ENCODE assay signal across 12 cellular contexts in the genomic region with DNA sequence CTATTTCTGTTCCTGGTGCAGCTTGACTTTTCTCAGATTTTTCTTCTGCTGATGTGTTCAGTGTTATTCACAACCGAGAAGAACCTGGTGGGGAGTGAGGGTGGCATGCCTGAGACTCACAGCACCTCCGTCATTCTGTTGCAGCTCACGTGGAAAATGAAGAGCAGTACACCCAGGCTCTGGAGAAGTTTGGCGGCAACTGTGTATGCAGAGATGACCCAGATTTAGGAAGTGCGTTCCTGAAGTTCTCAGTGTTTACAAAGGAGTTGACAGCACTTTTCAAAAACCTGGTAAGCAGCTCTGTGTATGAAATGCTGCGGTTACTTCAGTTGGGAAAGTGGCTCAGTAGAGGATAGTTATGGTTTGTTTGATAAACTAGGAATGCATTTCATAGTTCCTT.
"Had no signal": no experiment of that assay in that cellular context is flagged by ENCODE, and none has a peak within 500 bp of the region (broad histone marks: within the 10 kb centered on the region; RNA-seq: fewer than 3 reads in every experiment).

No MANE protein-coding gene starts in this region.

- H3K4me3 ChIP-seq: lung, mucosa of descending colon had no signal

- H3K27ac Mint-ChIP-seq: activated B cell treated with CpG ODN at 0.5 μM for 24 hours; activated CD4-positive, alpha-beta T cell treated with anti-CD3 and anti-CD28 coated beads, Interleukin-2, amount 10 ng/mL, durations not matched to agents 7 days and 5 days; activated naive CD4-positive, alpha-beta T cell treated with anti-CD3 and anti-CD28 coated beads, Interleukin-2, amount 50 U/mL, for 24 hours; nephron; type B pancreatic cell had no signal

- H3K9me3 Mint-ChIP-seq: activated B cell treated with CpG ODN at 0.5 μM for 24 hours; activated CD4-positive, alpha-beta T cell treated with anti-CD3 and anti-CD28 coated beads, Interleukin-2, amount 10 ng/mL, durations not matched to agents 7 days and 5 days; activated naive CD4-positive, alpha-beta T cell treated with anti-CD3 and anti-CD28 coated beads, Interleukin-2, amount 50 U/mL, for 24 hours; nephron; type B pancreatic cell had no signal

- H3K4me1 Mint-ChIP-seq: activated B cell treated with CpG ODN at 0.5 μM for 24 hours; activated CD4-positive, alpha-beta T cell treated with anti-CD3 and anti-CD28 coated beads, Interleukin-2, amount 10 ng/mL, durations not matched to agents 7 days and 5 days; activated naive CD4-positive, alpha-beta T cell treated with anti-CD3 and anti-CD28 coated beads, Interleukin-2, amount 50 U/mL, for 24 hours had no signal

- H3K36me3 Mint-ChIP-seq: activated naive CD4-positive, alpha-beta T cell treated with anti-CD3 and anti-CD28 coated beads, Interleukin-2, amount 50 U/mL, for 24 hours had no signal

- H3K27me3 Mint-ChIP-seq: activated CD4-positive, alpha-beta T cell treated with anti-CD3 and anti-CD28 coated beads, Interleukin-2, amount 10 ng/mL, durations not matched to agents 7 days and 5 days; type B pancreatic cell had no signal

- H3K9me3 ChIP-seq: mucosa of descending colon had no signal

- H3K4me3 Mint-ChIP-seq: activated B cell treated with CpG ODN at 0.5 μM for 24 hours; activated CD4-positive, alpha-beta T cell treated with anti-CD3 and anti-CD28 coated beads, Interleukin-2, amount 10 ng/mL, durations not matched to agents 7 days and 5 days; activated naive CD4-positive, alpha-beta T cell treated with anti-CD3 and anti-CD28 coated beads, Interleukin-2, amount 50 U/mL, for 24 hours; nephron; T-helper 17 cell; type B pancreatic cell had no signal

- ATAC-seq: mucosa of descending colon, T-helper 17 cell had no signal

- DNase-seq: activated B cell treated with CpG ODN at 0.5 μM for 24 hours; activated CD4-positive, alpha-beta T cell treated with anti-CD3 and anti-CD28 coated beads, Interleukin-2, amount 10 ng/mL, durations not matched to agents 7 days and 5 days; activated CD8-positive, alpha-beta memory T cell treated with anti-CD3 and anti-CD28 coated beads for 24 hours; amniotic stem cell; mucosa of descending colon; SHP77 treated with DMSO at 0.1 percent for 48 hours; stimulated activated CD4-positive, alpha-beta T cell treated with anti-CD3 and anti-CD28 coated beads, Interleukin-15, amount 100 ng/mL, for 24 hours; T-helper 17 cell had no signal
